ENCODE assay signal across 8 cellular contexts in the genomic region with DNA sequence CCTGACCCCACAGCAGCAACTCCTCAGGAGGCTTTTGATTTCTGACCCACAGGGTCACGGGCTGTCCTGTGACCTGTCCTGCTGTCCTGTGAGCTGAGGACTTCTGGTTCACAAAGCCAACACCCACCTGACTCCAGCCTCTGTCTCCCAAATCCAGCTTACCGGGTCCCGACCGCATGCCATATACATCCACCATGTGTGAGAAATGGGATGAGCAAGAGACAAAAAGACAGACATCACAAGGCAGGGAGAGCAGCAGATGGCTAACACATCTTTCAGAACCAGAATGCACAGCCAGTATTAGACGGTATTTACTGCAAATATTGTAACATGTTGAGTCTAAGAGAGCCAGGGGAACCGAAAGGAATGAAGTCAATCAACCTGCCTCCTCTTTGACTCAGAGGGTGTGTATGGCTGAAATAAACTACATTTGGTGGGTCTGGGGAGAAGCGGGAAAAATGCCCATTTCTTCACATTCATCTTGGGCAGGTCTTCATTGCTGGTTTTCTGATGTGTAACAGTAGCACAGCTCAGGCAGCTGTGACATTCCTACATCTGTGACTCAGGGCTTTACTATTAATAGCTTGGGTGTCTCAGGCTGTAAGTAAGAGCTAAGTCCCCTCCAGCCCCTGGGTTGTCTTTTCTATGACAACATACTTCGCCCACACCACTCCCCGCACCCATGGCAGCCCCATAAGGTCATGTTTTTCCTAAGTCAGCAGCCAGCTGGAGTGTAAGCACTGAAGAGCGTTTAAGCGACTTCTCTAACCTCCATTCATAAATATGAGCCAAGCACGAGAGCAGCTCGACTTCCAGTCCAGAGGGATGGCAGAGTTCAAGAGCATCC. TPM values are rescaled to one million over a fixed set of nuclear protein-coding genes. Genes with fewer than 3 reads are reported as not detected.
DNase-seq lines count a peak whose midpoint lies in the region; ATAC-seq lines count a peak whose summit lies in the region.

No MANE protein-coding gene starts in this region.

- ATAC-seq in naive thymus-derived CD4-positive, alpha-beta T cell: no peak

- peak overlapping the region in 6 of 10 donors; percentile 26 to 91 (median 86) for H3K4me3 Mint-ChIP-seq in naive thymus-derived CD4-positive, alpha-beta T cell

- DNase-seq in DMS79 treated with DMSO at 0.1 percent for 48 hours (lab: John Stamatoyannopoulos, UW) (peak; percentile 46), DMS79 (lab: John Stamatoyannopoulos, UW) (no peak), NCI-H510A treated with DMSO at 0.1 percent for 48 hours (lab: John Stamatoyannopoulos, UW) (peak; percentile 34), epithelial cell of prostate (ENCODE audit: low read depth, low spot score) (no peak), NCI-H1048 (lab: John Stamatoyannopoulos, UW) (no peak), foreskin melanocyte (no peak), NCI-H1092 (lab: John Stamatoyannopoulos, UW) (no peak)
- no peak for DNase-seq in naive thymus-derived CD4-positive, alpha-beta T cell

- peak overlapping the region; percentile 40 for H3K27ac ChIP-seq in epithelial cell of prostate
- H3K27ac ChIP-seq in naive thymus-derived CD4-positive, alpha-beta T cell (ENCODE audit: low read depth, low read length): no peak overlapping the region

- H3K36me3 Mint-ChIP-seq in naive thymus-derived CD4-positive, alpha-beta T cell: no peaks in the 10 kb centered on the region

- H3K27me3 ChIP-seq in naive thymus-derived CD4-positive, alpha-beta T cell (ENCODE audit: control insufficient read depth in 2 of 2, insufficient read depth in 2 of 2, low read length in 2 of 2): peaks cover 10 to 12% of the 10 kb centered on the region in 2 donors

- no peaks in the 10 kb centered on the region for H3K36me3 ChIP-seq in naive thymus-derived CD4-positive, alpha-beta T cell (ENCODE audit: control insufficient read depth in 2 of 3, insufficient read depth in 3 of 3, low read length in 3 of 3)

- POLR2A ChIA-PET in naive thymus-derived CD4-positive, alpha-beta T cell (lab: Charles Lee): no interaction called here

- CTCF ChIA-PET in naive thymus-derived CD4-positive, alpha-beta T cell (lab: Charles Lee): no interaction called here

- peaks cover 5 to 22% (median 14%) of the 10 kb centered on the region in 7 donors for H3K4me1 Mint-ChIP-seq in naive thymus-derived CD4-positive, alpha-beta T cell

- H3K9me3 Mint-ChIP-seq in naive thymus-derived CD4-positive, alpha-beta T cell: no peaks in the 10 kb centered on the region

- H3K27ac Mint-ChIP-seq in naive thymus-derived CD4-positive, alpha-beta T cell: no peak overlapping the region

- no peaks in the 10 kb centered on the region for H3K9me3 ChIP-seq in naive thymus-derived CD4-positive, alpha-beta T cell (ENCODE audit: control insufficient read depth in 2 of 3, low read length in 3 of 3)

- peaks cover 53 to 60% (median 58%) of the 10 kb centered on the region in 5 donors for H3K27me3 Mint-ChIP-seq in naive thymus-derived CD4-positive, alpha-beta T cell

- intact Hi-C loops in naive thymus-derived CD4-positive, alpha-beta T cell (cut with micrococcal nuclease): loop anchor here in 1 of 2 donors (5.0 kb wide), 1 partner anchor 161 kb away; no protein-coding TSS in a partner anchor

- H3K4me3 ChIP-seq in naive thymus-derived CD4-positive, alpha-beta T cell (ENCODE audit: low read length): no peak overlapping the region

- H3K4me1 ChIP-seq in naive thymus-derived CD4-positive, alpha-beta T cell (ENCODE audit: control insufficient read depth in 2 of 2, insufficient read depth in 2 of 2, low read length in 2 of 2): peaks cover 0 to 6% of the 10 kb centered on the region in 2 donors

RNA-seq across cellular contexts. Expression of a gene that starts 25.0 kb away (rescaled TPM):
- total RNA-seq in naive thymus-derived CD4-positive, alpha-beta T cell: 100 to 1,000 TPM; 109 to 362 (median 258) TPM
- polyA plus RNA-seq in naive thymus-derived CD4-positive, alpha-beta T cell: 100 to 1,000 TPM; 372 to 440 TPM

Comparison
In these comparisons a context has a peak if more than half of its experiments do, and no peak if none do; other contexts are left out.
1. DNase-seq: peak in DMS79 treated with DMSO at 0.1 percent for 48 hours (single experiment) and NCI-H510A treated with DMSO at 0.1 percent for 48 hours (single experiment); none in DMS79 (single experiment), epithelial cell of prostate (single experiment), naive thymus-derived CD4-positive, alpha-beta T cell (0 of 9), NCI-H1048 (single experiment), foreskin melanocyte (single experiment) and NCI-H1092 (single experiment).